In the genomic region with DNA sequence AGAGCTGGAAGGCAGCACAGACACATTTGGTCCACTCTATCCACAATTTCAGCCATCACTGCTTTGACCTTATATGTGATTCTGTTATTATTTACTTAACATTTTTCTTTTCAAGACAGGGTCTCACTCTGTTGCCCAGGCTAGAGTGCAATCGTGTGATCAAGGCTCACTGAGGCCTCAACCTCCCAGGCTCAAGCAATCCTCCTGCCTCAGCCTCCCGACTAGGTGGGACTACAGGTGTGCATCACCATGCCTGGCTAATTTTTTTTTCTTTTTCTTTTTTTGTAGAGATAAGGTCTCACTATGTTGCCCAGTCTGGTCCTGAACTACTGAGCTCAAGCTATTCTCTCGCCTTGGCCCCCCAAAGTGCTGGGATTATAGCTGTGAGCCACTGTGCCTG, we compare ENCODE assay signal across 20 cellular contexts. TPM values are rescaled to one million over a fixed set of nuclear protein-coding genes. Genes with fewer than 3 reads are reported as not detected.
DNase-seq lines count a peak whose midpoint lies in the region; ATAC-seq and TF ChIP-seq lines count a peak whose summit lies in the region.
"Had no signal": no experiment of that assay in that cellular context is flagged by ENCODE, and none has a peak within 500 bp of the region (broad histone marks: within the 10 kb centered on the region; RNA-seq: fewer than 3 reads in every experiment).

No MANE protein-coding gene starts in this region.

- POLR2A ChIA-PET in CD8-positive, alpha-beta memory T cell (lab: Charles Lee) = no interaction called here

- in situ Hi-C loops in GM23248 (cut with MboI) = no loop called here

- WGBS in GM23248 (ENCODE audit: low coverage in 1 of 2, low lambda C conversion rate in 2 of 2, missing lambda C conversion rate in 2 of 2), 2 experiments = 94 to 98% methylated on average over 3 of the region's 3 CpGs

- no peaks in the 10 kb centered on the region for H3F3A ChIP-seq in GM23248 (ENCODE audit: insufficient read depth)

- ATAC-seq in lower lobe of right lung (no peak), HG03439 (IDR thresholded peaks at IDR 0.05; ENCODE audit: unreplicated experiment) (no peak)
- ATAC-seq: activated CD4-positive, alpha-beta T cell treated with anti-CD3 and anti-CD28 coated beads for 36 hours had no signal

- CTCF ChIA-PET in CD8-positive, alpha-beta memory T cell (lab: Charles Lee) = interaction anchor here (0.9 to 4.5 kb wide), 2 partner anchors 39 to 41 kb away, joined by 3 to 29 read pairs; a partner anchor contains a TSS

- H3K27me3 Mint-ChIP-seq in CD8-positive, alpha-beta memory T cell = no peaks in the 10 kb centered on the region
- H3K27me3 Mint-ChIP-seq: activated CD4-positive, alpha-beta T cell treated with anti-CD3 and anti-CD28 coated beads for 36 hours; brain; dendritic cell treated with granulocyte-macrophage colony-stimulating factor and Interleukin-4, amounts not matched to agents 40 ng/mL and 50 ng/mL, for 4 days had no signal

- H3K27me3 ChIP-seq in BLaER1 treated with 17β-estradiol and CSF1 and Interleukin-3, amounts not matched to agents 10 nM and 100 nM = no peaks in the 10 kb centered on the region
- no peaks in the 10 kb centered on the region for H3K27me3 ChIP-seq in CD8-positive, alpha-beta memory T cell (ENCODE audit: insufficient read depth, low read length, poor library complexity, severe bottlenecking)
- H3K27me3 ChIP-seq in lower lobe of right lung (ENCODE audit: low read depth) (no peaks in the 10 kb centered on the region), GM23248 (replicated peaks; ENCODE audit: insufficient read depth) (no peaks in the 10 kb centered on the region)
- H3K27me3 ChIP-seq: neutrophil, Peyer's patch had no signal

- DNase-seq in CD8-positive, alpha-beta memory T cell = no peak
- DNase-seq in lower lobe of right lung = no peak
- DNase-seq in GM23248 = no peak
- DNase-seq in stimulated activated CD8-positive, alpha-beta memory T cell treated with anti-CD3 and anti-CD28 coated beads, Interleukin-4, amount 100 ng/mL, for 48 hours = no peak
- DNase-seq: activated CD4-positive, alpha-beta T cell treated with anti-CD3 and anti-CD28 coated beads for 36 hours; activated naive CD4-positive, alpha-beta T cell treated with anti-CD3 and anti-CD28 coated beads, Interleukin-2, amount 50 U/mL, for 16 hours; GDM1; KBM-7; NCI-H1048; Peyer's patch; stimulated activated naive CD4-positive, alpha-beta T cell had no signal

- H3K4me1 ChIP-seq in BLaER1 treated with 17β-estradiol and CSF1 and Interleukin-3, amounts not matched to agents 10 nM and 100 nM = peaks cover 98 to 100% (median 100%) of the 10 kb centered on the region in 10 experiments
- H3K4me1 ChIP-seq in CD8-positive, alpha-beta memory T cell (ENCODE audit: insufficient read depth, low read length) = peaks cover 92% of the 10 kb centered on the region
- peaks cover 91% of the 10 kb centered on the region for H3K4me1 ChIP-seq in lower lobe of right lung
- peaks cover 14% of the 10 kb centered on the region for H3K4me1 ChIP-seq in GM23248 (ENCODE audit: insufficient read depth)

- no peak overlapping the region for H3K4me3 Mint-ChIP-seq in CD8-positive, alpha-beta memory T cell
- H3K4me3 Mint-ChIP-seq: activated CD4-positive, alpha-beta T cell treated with anti-CD3 and anti-CD28 coated beads for 36 hours; brain; dendritic cell treated with granulocyte-macrophage colony-stimulating factor and Interleukin-4, amounts not matched to agents 40 ng/mL and 50 ng/mL, for 4 days had no signal

- no peaks in the 10 kb centered on the region for H3K9me3 ChIP-seq in BLaER1 treated with 17β-estradiol and CSF1 and Interleukin-3, amounts not matched to agents 10 nM and 100 nM (replicated peaks in 1 of 11)
- H3K9me3 ChIP-seq in CD8-positive, alpha-beta memory T cell (ENCODE audit: low read length) = no peaks in the 10 kb centered on the region
- H3K9me3 ChIP-seq in lower lobe of right lung (no peaks in the 10 kb centered on the region), GM23248 (ENCODE audit: low read depth) (no peaks in the 10 kb centered on the region)
- H3K9me3 ChIP-seq: neutrophil, Peyer's patch had no signal

- no peaks in the 10 kb centered on the region for H3K9me3 Mint-ChIP-seq in CD8-positive, alpha-beta memory T cell
- H3K9me3 Mint-ChIP-seq: dendritic cell treated with granulocyte-macrophage colony-stimulating factor and Interleukin-4, amounts not matched to agents 40 ng/mL and 50 ng/mL, for 4 days had no signal

- no peaks in the 10 kb centered on the region for H3K9me2 ChIP-seq in GM23248 (ENCODE audit: insufficient read depth)

- H4K20me1 ChIP-seq in BLaER1 treated with 17β-estradiol and CSF1 and Interleukin-3, amounts not matched to agents 10 nM and 100 nM = peaks cover 0 to 84% (median 0%) of the 10 kb centered on the region in 11 experiments; a peak in 2 of 22 replicates
- H4K20me1 ChIP-seq in GM23248 (ENCODE audit: insufficient read depth) = no peaks in the 10 kb centered on the region

- H3K4me2 ChIP-seq in BLaER1 treated with 17β-estradiol and CSF1 and Interleukin-3, amounts not matched to agents 10 nM and 100 nM = peak overlapping the region; percentile 55 to 99 (median 96)
- no peak overlapping the region for H3K4me2 ChIP-seq in GM23248 (ENCODE audit: unreplicated experiment)

- H3K4me3 ChIP-seq in BLaER1 treated with 17β-estradiol and CSF1 and Interleukin-3, amounts not matched to agents 10 nM and 100 nM = peak overlapping the region in 4 of 10 experiments; percentile 7 to 60 (median 48); a peak in 4 of 20 replicates
- H3K4me3 ChIP-seq in CD8-positive, alpha-beta memory T cell (ENCODE audit: low read length) = no peak overlapping the region
- H3K4me3 ChIP-seq in lower lobe of right lung (no peak overlapping the region), GM23248 (no peak overlapping the region)
- H3K4me3 ChIP-seq: Peyer's patch, SK-N-MC had no signal

- peaks cover 92 to 97% (median 94%) of the 10 kb centered on the region in 3 donors for H3K4me1 Mint-ChIP-seq in CD8-positive, alpha-beta memory T cell

- H3K27ac ChIP-seq in BLaER1 treated with 17β-estradiol and CSF1 and Interleukin-3, amounts not matched to agents 10 nM and 100 nM = peak overlapping the region in 10 of 11 experiments; percentile 13 to 96 (median 92); a peak in 18 of 22 replicates
- no peak overlapping the region for H3K27ac ChIP-seq in CD8-positive, alpha-beta memory T cell (ENCODE audit: low read depth, low read length)
- H3K27ac ChIP-seq in VCaP = peak overlapping the region; percentile 88
- H3K27ac ChIP-seq in lower lobe of right lung = peak overlapping the region; percentile 24
- H3K27ac ChIP-seq in GM23248 = no peak overlapping the region
- H3K27ac ChIP-seq: neutrophil, Peyer's patch, SK-N-MC had no signal

- peak overlapping the region in 7 of 11 experiments; percentile 32 to 89 (median 80); a peak in 11 of 22 replicates for H3K9ac ChIP-seq in BLaER1 treated with 17β-estradiol and CSF1 and Interleukin-3, amounts not matched to agents 10 nM and 100 nM
- no peak overlapping the region for H3K9ac ChIP-seq in GM23248

- intact Hi-C loops in lower lobe of right lung (cut with DNase I) = no loop called here

- H3K27ac Mint-ChIP-seq in CD8-positive, alpha-beta memory T cell = peak overlapping the region; percentile 41 to 96 (median 87)

- TF ChIP-seq CTCF in VCaP (conservative IDR thresholded peaks at IDR 0.05) = no peak
- no peak for TF ChIP-seq CTCF in lower lobe of right lung (IDR thresholded peaks at IDR 0.05)

- H3K36me3 Mint-ChIP-seq in CD8-positive, alpha-beta memory T cell = peaks cover 15 to 70% (median 23%) of the 10 kb centered on the region in 3 donors

- no peak overlapping the region for H2AFZ ChIP-seq in GM23248

- H3K36me3 ChIP-seq in BLaER1 treated with 17β-estradiol and CSF1 and Interleukin-3, amounts not matched to agents 10 nM and 100 nM = peaks cover 10 to 52% (median 35%) of the 10 kb centered on the region in 11 experiments; a peak in 18 of 22 replicates
- peaks cover 4% of the 10 kb centered on the region for H3K36me3 ChIP-seq in CD8-positive, alpha-beta memory T cell (ENCODE audit: insufficient read depth, low read length)
- peaks cover 43% of the 10 kb centered on the region for H3K36me3 ChIP-seq in lower lobe of right lung
- 0 out of 2 replicates have a peak, but pooled peaks cover 16% of the 10 kb centered on the region for H3K36me3 ChIP-seq in GM23248 (ENCODE audit: low read depth)

- H3K79me2 ChIP-seq in GM23248 (ENCODE audit: insufficient read depth) = peaks cover 100% of the 10 kb centered on the region

RNA-seq across cellular contexts. Expression of a gene that starts 40.3 kb away (rescaled TPM):
- total RNA-seq in CD8-positive, alpha-beta memory T cell = 100 to 1,000 TPM; 328 TPM
- 32.1 TPM for polyA plus RNA-seq in CD8-positive, alpha-beta memory T cell
- total RNA-seq in lower lobe of right lung = 126 TPM
- 83.8 and 95.1 TPM in 2 replicates for total RNA-seq in GM23248 (2014; rRNA removed; shearing (Covaris generic))
- 56.2 and 56.3 TPM in 2 replicates for polyA plus RNA-seq in GM23248 (2016; fragmentation: Nextera tagmentation; extraction: Ambion mirVana)

RNA-seq across cellular contexts. Expression of a gene that starts 44.6 kb away (rescaled TPM):
- total RNA-seq in CD8-positive, alpha-beta memory T cell = not detected
- polyA plus RNA-seq in CD8-positive, alpha-beta memory T cell = not detected
- total RNA-seq in lower lobe of right lung = 17.1 TPM
- total RNA-seq in GM23248 (2014; rRNA removed; shearing (Covaris generic)) = not detected in 2 replicates
- polyA plus RNA-seq in GM23248 (2016; fragmentation: Nextera tagmentation; extraction: Ambion mirVana) = not detected in 2 replicates
- total RNA-seq: activated CD4-positive, alpha-beta T cell treated with anti-CD3 and anti-CD28 coated beads for 36 hours; mononuclear cell; renal cortical epithelial cell had no signal

RNA-seq across cellular contexts. Expression of a gene that starts 56.7 kb away (rescaled TPM):
- 10 to 100 TPM; 60.3 to 62.7 TPM for total RNA-seq in CD8-positive, alpha-beta memory T cell
- 1.1 TPM for polyA plus RNA-seq in CD8-positive, alpha-beta memory T cell
- 1.9 TPM for total RNA-seq in lower lobe of right lung
- 35.5 and 39.6 TPM in 2 replicates for total RNA-seq in GM23248 (2014; rRNA removed; shearing (Covaris generic))
- polyA plus RNA-seq in GM23248 (2016; fragmentation: Nextera tagmentation; extraction: Ambion mirVana) = 37.6 and 37.7 TPM in 2 replicates

Comparison
In these comparisons a context has a peak if more than half of its experiments do, and no peak if none do; other contexts are left out.
1. H3K27ac ChIP-seq: peak in BLaER1 treated with 17β-estradiol and CSF1 and Interleukin-3, amounts not matched to agents 10 nM and 100 nM (10 of 11), VCaP (single experiment) and lower lobe of right lung (single experiment); none in CD8-positive, alpha-beta memory T cell (single experiment) and GM23248 (single experiment).
2. RNA of a gene that starts 44.6 kb away (total RNA-seq): 17.1 TPM in lower lobe of right lung (single experiment); not detected in CD8-positive, alpha-beta memory T cell and not detected in GM23248; every median in the first group is over 10 times any median in the second.
3. RNA of a gene that starts 56.7 kb away (total RNA-seq): 60.3 to 62.7 TPM in CD8-positive, alpha-beta memory T cell and 35.5 to 39.6 TPM in GM23248; 1.9 TPM in lower lobe of right lung (single experiment); every median in the first group is over 10 times any median in the second.